In the genomic region with DNA sequence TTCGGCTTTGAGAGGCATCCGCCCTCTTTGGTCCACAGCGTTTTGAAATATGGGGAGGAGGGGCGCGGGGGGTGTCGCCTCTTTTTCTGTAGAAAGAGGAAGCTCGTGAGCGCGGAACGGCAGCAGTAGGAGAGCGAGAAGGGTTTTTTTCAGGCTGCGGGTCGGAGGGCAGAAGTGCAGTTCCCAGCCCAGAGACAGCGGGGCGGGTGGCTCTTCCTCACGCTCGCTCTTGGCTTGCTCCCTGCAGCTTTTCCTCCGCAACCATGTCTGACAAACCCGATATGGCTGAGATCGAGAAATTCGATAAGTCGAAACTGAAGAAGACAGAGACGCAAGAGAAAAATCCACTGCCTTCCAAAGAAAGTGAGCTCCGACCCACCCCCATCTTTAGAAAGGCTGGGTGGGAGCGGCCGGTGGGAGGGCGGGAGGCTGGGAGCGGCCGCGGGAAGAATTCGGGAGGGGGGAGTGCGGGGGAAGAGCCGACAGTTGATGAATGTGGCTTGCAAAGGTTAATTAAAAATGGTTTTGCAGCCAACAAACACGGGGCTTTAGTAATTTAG, we compare ENCODE assay signal across 1 cellular context.
TF ChIP-seq lines count a peak whose summit lies in the region.

No MANE protein-coding gene starts in this region.

TF ChIP-seq in HepG2, 621 proteins besides CTCF, POLR2A, EP300 and RAD21 (continued from another document):
- no peak for TF ChIP-seq PRDM4 (CRISPR knock-in tag; IDR thresholded peaks at IDR 0.05; ENCODE audit: borderline replicate concordance)
